In the genomic region with DNA sequence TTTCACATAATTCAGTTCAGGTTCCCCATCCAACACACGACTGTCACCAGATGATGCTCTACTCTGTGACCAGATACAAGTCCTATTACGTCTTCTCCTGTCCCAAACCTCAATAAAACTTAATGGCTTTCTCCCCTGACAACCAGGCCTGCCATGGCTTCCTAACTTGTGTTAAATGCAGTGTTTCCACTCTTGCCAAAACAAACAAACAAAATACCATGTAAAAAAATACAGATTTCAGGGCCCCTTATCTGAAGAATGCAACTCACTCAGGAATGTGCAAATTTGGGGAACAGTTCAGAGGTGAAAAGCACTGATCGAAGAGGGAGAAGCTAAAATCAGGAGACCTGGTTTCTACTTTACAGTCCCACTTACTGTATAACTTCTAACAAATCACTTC, we compare ENCODE assay signal across 8 cellular contexts. TPM values are rescaled to one million over a fixed set of nuclear protein-coding genes. Genes with fewer than 3 reads are reported as not detected.
DNase-seq lines count a peak whose midpoint lies in the region; ATAC-seq and TF ChIP-seq lines count a peak whose summit lies in the region.

No MANE protein-coding gene starts in this region.

- H3K4me1 Mint-ChIP-seq in T-cell, result peaks cover 21 to 25% (median 24%) of the 10 kb centered on the region in 3 donors

- peak overlapping the region; percentile 89 to 97 (median 94) for H3K4me3 Mint-ChIP-seq in T-cell

- peak overlapping the region; percentile 46 for H3K4me3 ChIP-seq in GM12875 (ENCODE audit: low read depth, low read length)
- peak overlapping the region; percentile 85 for H3K4me3 ChIP-seq in fibroblast of villous mesenchyme (ENCODE audit: low read depth, low read length)
- peak overlapping the region; percentile 81 for H3K4me3 ChIP-seq in retinal pigment epithelial cell (ENCODE audit: low read length)

- CTCF ChIA-PET in T-cell (lab: Charles Lee), result interaction anchor here in 1 of 2 donors (1.8 kb wide), 1 partner anchor 8 kb away, joined by 5 read pairs; no protein-coding TSS in a partner anchor

- TF ChIP-seq POLR2A in GM18505 (IDR thresholded peaks at IDR 0.05; ENCODE audit: borderline replicate concordance, extremely low read depth, insufficient read depth, insufficient read length), result no peak

- no peaks in the 10 kb centered on the region for H3K27me3 Mint-ChIP-seq in T-cell

- TF ChIP-seq CTCF in GM12875 (IDR thresholded peaks at IDR 0.05; ENCODE audit: borderline replicate concordance, insufficient read depth, low read depth, low read length) (no peak), fibroblast of villous mesenchyme (IDR thresholded peaks at IDR 0.05; ENCODE audit: insufficient read depth, low read depth, low read length) (no peak), retinal pigment epithelial cell (conservative IDR thresholded peaks at IDR 0.05; ENCODE audit: low read depth, low read length) (no peak)

- ATAC-seq in T-cell (replicated peaks in 1 of 4) (no peak), GM18505 (IDR thresholded peaks at IDR 0.05; ENCODE audit: unreplicated experiment) (no peak)

- H3K36me3 Mint-ChIP-seq in T-cell, result no peaks in the 10 kb centered on the region

- POLR2A ChIA-PET in T-cell (lab: Charles Lee), result no interaction called here

- H3K27ac Mint-ChIP-seq in T-cell, result peak overlapping the region; percentile 92 to 97

- DNase-seq in T-cell, result peak in 1 of 34 experiments; percentile 1
- DNase-seq in fibroblast of villous mesenchyme (ENCODE audit: low read depth), result peak; percentile 10
- DNase-seq in retinal pigment epithelial cell (ENCODE audit: low read depth), result no peak
- DNase-seq in COLO829 (ENCODE audit: low spot score), result no peak
- no peak for DNase-seq in GDM1 (lab: John Stamatoyannopoulos, UW)
- no peak for DNase-seq in stimulated activated CD4-positive, alpha-beta T cell treated with anti-CD3 and anti-CD28 coated beads, Interleukin-1b, Interleukin-23, amount 100 ng/mL, for 48 hours

- H3K9me3 Mint-ChIP-seq in T-cell, result no peaks in the 10 kb centered on the region

RNA-seq across cellular contexts. Expression of gene NUF2, which starts 0.9 kb away (rescaled TPM):
- total RNA-seq in T-cell (1 to 10 TPM; 1.3 to 3.4 (median 2.3) TPM), fibroblast of villous mesenchyme (15.5 and 17.7 TPM in 2 replicates)
